ENCODE assay signal across 8 cellular contexts in genomic region chr1:225653463-225654276, GRCh38. TPM values are rescaled to one million over a fixed set of nuclear protein-coding genes. Genes with fewer than 3 reads are reported as not detected.
DNase-seq lines count a peak whose midpoint lies in the region; ATAC-seq, FAIRE-seq and TF ChIP-seq lines count a peak whose summit lies in the region.

No MANE protein-coding gene starts in this region.

- H3K36me3 ChIP-seq in HUES6 (ENCODE audit: control insufficient read depth, insufficient read depth, low read length) (no peaks in the 10 kb centered on the region), keratinocyte (ENCODE audit: control insufficient read depth in 2 of 2, extremely low read depth in 1 of 2, insufficient read depth in 2 of 2, low read length in 2 of 2) (no peaks in the 10 kb centered on the region), skeletal muscle tissue (ENCODE audit: control insufficient read depth in 3 of 3, insufficient read depth in 3 of 3, low read length in 3 of 3) (no peaks in the 10 kb centered on the region)

- H3K79me2 ChIP-seq in keratinocyte (ENCODE audit: control insufficient read depth, insufficient read depth, low read length), result peaks cover 40% of the 10 kb centered on the region

- H3K9me1 ChIP-seq in keratinocyte (ENCODE audit: control insufficient read depth, extremely low read depth, insufficient read depth, low read length), result no peaks in the 10 kb centered on the region

- peak; percentile 17 for DNase-seq in activated naive CD4-positive, alpha-beta T cell treated with Interleukin-2 at 50 U/mL for 16 hours
- no peak for DNase-seq in activated naive CD4-positive, alpha-beta T cell (lab: John Stamatoyannopoulos, UW)
- DNase-seq in cerebellum (ENCODE audit: low spot score) (peak; percentile 48), keratinocyte (ENCODE audit: low read depth, low spot score) (no peak), NCI-H1694 (lab: John Stamatoyannopoulos, UW) (no peak)

- no peak for TF ChIP-seq CTCF in keratinocyte (optimal IDR thresholded peaks at IDR 0.05 in 1 of 3, IDR thresholded peaks at IDR 0.05 in 1 of 3, conservative IDR thresholded peaks at IDR 0.05 in 1 of 3; ENCODE audit: extremely low read depth in 1 of 3, insufficient read depth in 2 of 3, low read length in 3 of 3)

- H3K27me3 ChIP-seq in HUES6 (ENCODE audit: control insufficient read depth, insufficient read depth, low read length), result no peaks in the 10 kb centered on the region
- no peaks in the 10 kb centered on the region for H3K27me3 ChIP-seq in keratinocyte (ENCODE audit: control insufficient read depth, extremely low read depth, insufficient read depth, low read length)
- no peaks in the 10 kb centered on the region for H3K27me3 ChIP-seq in skeletal muscle tissue (ENCODE audit: control insufficient read depth in 3 of 3, insufficient read depth in 3 of 3, low read length in 3 of 3)

- ATAC-seq in SK-N-SH treated with all-trans-retinoic acid at 6 μM for 48 hours, result peak; percentile 36

- H3K9me3 ChIP-seq in HUES6 (ENCODE audit: control insufficient read depth, insufficient read depth, low read depth, low read length) (no peaks in the 10 kb centered on the region), keratinocyte (ENCODE audit: control insufficient read depth, low read depth, low read length) (no peaks in the 10 kb centered on the region), skeletal muscle tissue (ENCODE audit: control insufficient read depth in 3 of 3, low read length in 3 of 3) (no peaks in the 10 kb centered on the region)

- H4K20me1 ChIP-seq in keratinocyte (ENCODE audit: control insufficient read depth, extremely low read depth, insufficient read depth, low read length), result no peaks in the 10 kb centered on the region

- peak overlapping the region; percentile 80 for H2AFZ ChIP-seq in keratinocyte (ENCODE audit: control insufficient read depth, low read length)

- peak overlapping the region; percentile 80 for H3K27ac ChIP-seq in HUES6 (ENCODE audit: low read depth, low read length)
- H3K27ac ChIP-seq in keratinocyte (ENCODE audit: control insufficient read depth, insufficient read depth, low read length), result peak overlapping the region; percentile 90
- peak overlapping the region; percentile 99 for H3K27ac ChIP-seq in skeletal muscle tissue (ENCODE audit: low read depth, low read length)

- peak overlapping the region; percentile 89 for H3K4me2 ChIP-seq in keratinocyte (ENCODE audit: control insufficient read depth, extremely low read depth, insufficient read depth, low read depth, low read length)

- H3K9ac ChIP-seq in HUES6 (ENCODE audit: low read length), result peak overlapping the region; percentile 98
- peak overlapping the region; percentile 91 for H3K9ac ChIP-seq in keratinocyte (ENCODE audit: control insufficient read depth, extremely low read depth, insufficient read depth, low read length)
- H3K9ac ChIP-seq in skeletal muscle tissue (ENCODE audit: low read depth in 1 of 3, low read length in 3 of 3), result peak overlapping the region; percentile 91 to 98 (median 92)

- H3K4me3 ChIP-seq in HUES6 (ENCODE audit: low read depth, low read length), result peak overlapping the region; percentile 76
- peak overlapping the region; percentile 74 to 96 (median 74) for H3K4me3 ChIP-seq in keratinocyte (ENCODE audit: control insufficient read depth in 2 of 3, extremely low read depth in 1 of 3, insufficient read depth in 2 of 3, low read depth in 1 of 3, low read length in 3 of 3)
- peak overlapping the region; percentile 76 to 81 (median 77) for H3K4me3 ChIP-seq in skeletal muscle tissue (ENCODE audit: low read length in 3 of 3)

- no peak for FAIRE-seq in keratinocyte (lab: Jason Lieb, UNC)

- dilution Hi-C loops in keratinocyte (cut with MboI; ENCODE audit: extremely low pct_ligation_motif_present, low sequenced_read_pairs), result no loop called here

- H3K4me1 ChIP-seq in HUES6 (ENCODE audit: control insufficient read depth, insufficient read depth, low read length) (peaks cover 22% of the 10 kb centered on the region), keratinocyte (ENCODE audit: control insufficient read depth, extremely low read depth, insufficient read depth, low read length) (peaks cover 38% of the 10 kb centered on the region), skeletal muscle tissue (ENCODE audit: control insufficient read depth in 3 of 3, insufficient read depth in 3 of 3, low read length in 3 of 3) (peaks cover 13 to 25% (median 16%) of the 10 kb centered on the region in 3 donors)

TF ChIP-seq in SK-N-SH treated with all-trans-retinoic acid at 6 μM for 48 hours, 23 proteins besides CTCF, POLR2A, EP300 and RAD21:
- TF ChIP-seq ZNF70 (CRISPR knock-in tag; IDR thresholded peaks at IDR 0.05) (no peak), PPARA (CRISPR knock-in tag; IDR thresholded peaks at IDR 0.05; ENCODE audit: borderline replicate concordance) (no peak), ESRRG (CRISPR knock-in tag; IDR thresholded peaks at IDR 0.05) (no peak), ISL1 (CRISPR knock-in tag; IDR thresholded peaks at IDR 0.05) (no peak), ZC3H10 (CRISPR knock-in tag; IDR thresholded peaks at IDR 0.05) (no peak), ZFP30 (CRISPR knock-in tag; IDR thresholded peaks at IDR 0.05) (no peak), BACH2 (CRISPR knock-in tag; IDR thresholded peaks at IDR 0.05; ENCODE audit: borderline replicate concordance) (no peak), ZNF565 (CRISPR knock-in tag; conservative IDR thresholded peaks at IDR 0.05; ENCODE audit: low read depth) (no peak), TOX (CRISPR knock-in tag; IDR thresholded peaks at IDR 0.05; ENCODE audit: borderline replicate concordance) (no peak), PATZ1 (CRISPR knock-in tag; IDR thresholded peaks at IDR 0.05; ENCODE audit: borderline replicate concordance) (no peak), CREB5 (CRISPR knock-in tag; IDR thresholded peaks at IDR 0.05; ENCODE audit: low read depth) (no peak), POU6F1 (CRISPR knock-in tag; IDR thresholded peaks at IDR 0.05; ENCODE audit: borderline replicate concordance, low read depth) (no peak)

RNA-seq across cellular contexts. Expression of gene ENAH, which starts 0.7 kb away (rescaled TPM):
- total RNA-seq in cerebellum (78.0 TPM), skeletal muscle tissue (38.6 TPM)
- 50.2 to 63.8 TPM (median 61.0 TPM) in 3 replicates for polyA plus RNA-seq in keratinocyte
- polyA plus RNA-seq in keratinocyte (2011; ENCODE audit: low read depth), result 65.7 TPM
- 69.5 and 113 TPM in 2 replicates for polyA plus RNA-seq in keratinocyte (2011; cell fraction: cytosol; rRNA removed)
- polyA plus RNA-seq in keratinocyte (2011; cell fraction: nucleus; rRNA removed), result 63.6 and 76.8 TPM in 2 replicates
- polyA plus RNA-seq in keratinocyte (2012; ENCODE audit: low replicate concordance), result 33.5 and 59.5 TPM in 2 replicates
- 25.2 to 127 TPM (median 102 TPM) in 3 replicates for polyA minus RNA-seq in keratinocyte
- polyA minus RNA-seq in keratinocyte (2011; cell fraction: cytosol; rRNA and poly(A)+ RNA removed), result 50.5 TPM
- polyA minus RNA-seq in keratinocyte (2011; cell fraction: nucleus; rRNA and poly(A)+ RNA removed), result 26.5 and 63.1 TPM in 2 replicates

Comparison
In these comparisons a context has a peak if more than half of its experiments do, and no peak if none do; other contexts are left out.
1. DNase-seq: peak in activated naive CD4-positive, alpha-beta T cell treated with Interleukin-2 at 50 U/mL for 16 hours (single experiment) and cerebellum (single experiment); none in activated naive CD4-positive, alpha-beta T cell (0 of 4), keratinocyte (single experiment) and NCI-H1694 (single experiment).
2. Peak in every context shown above with its lines, with median percentiles within 50 percentile points of each other: H3K27ac ChIP-seq, H3K4me3 ChIP-seq and H3K9ac ChIP-seq.